In the genomic region with DNA sequence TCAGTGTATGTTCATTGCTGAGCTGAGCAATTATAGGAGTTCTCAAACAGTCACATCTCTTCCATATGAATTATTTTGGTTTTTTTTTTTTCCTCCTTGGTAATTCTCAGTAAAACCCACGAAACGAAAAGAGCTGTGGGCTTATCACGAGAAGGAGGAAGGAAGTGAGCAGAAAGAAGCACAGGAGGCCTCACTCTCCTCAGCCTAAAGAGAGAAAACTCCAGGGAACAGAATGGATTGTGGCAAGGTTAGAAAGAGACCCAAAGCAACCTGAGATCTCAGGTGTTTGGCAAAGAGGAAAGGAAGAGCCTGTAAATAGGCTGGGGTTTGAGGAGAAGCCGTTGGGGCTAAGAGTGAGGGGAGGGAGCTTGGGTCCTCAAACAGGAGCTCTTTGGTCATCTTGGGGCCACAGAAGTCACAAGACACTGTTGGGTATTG, we compare ENCODE assay signal across 1 cellular context.
A peak's percentile ranks its signal among the peaks of the same experiment; 100 is the strongest.
TF ChIP-seq lines count a peak whose summit lies in the region.

No MANE protein-coding gene starts in this region.

TF ChIP-seq in K562, 482 proteins besides CTCF, POLR2A, EP300 and RAD21 (continued from another document and continues in another):
- TF ChIP-seq SAFB2 (IDR thresholded peaks at IDR 0.05; ENCODE audit: borderline replicate concordance, low read depth, low read length, severe bottlenecking) (no peak), STAT5B (CRISPR knock-in tag; IDR thresholded peaks at IDR 0.05) (no peak), GTF2E2 (tag; IDR thresholded peaks at IDR 0.05) (no peak), NFIC (IDR thresholded peaks at IDR 0.05) (no peak), ASH1L (IDR thresholded peaks at IDR 0.05; ENCODE audit: borderline replicate concordance, low read depth, partially characterized antibody) (no peak), CXXC5 (CRISPR knock-in tag; IDR thresholded peaks at IDR 0.05) (0 out of 2 replicates have a peak, but pooled peaks have one; percentile 17), ZNF239 (CRISPR knock-in tag; IDR thresholded peaks at IDR 0.05) (peak; percentile 30; the same call in 1 of the 2 replicates), E2F3 (CRISPR knock-in tag; IDR thresholded peaks at IDR 0.05) (0 out of 2 replicates have a peak, but pooled peaks have one; percentile 45), ELF1 (tag; IDR thresholded peaks at IDR 0.05) (0 out of 2 replicates have a peak, but pooled peaks have one; percentile 27), L3MBTL2 (IDR thresholded peaks at IDR 0.05) (peak; percentile 61), SREBF1 (IDR thresholded peaks at IDR 0.05; ENCODE audit: borderline replicate concordance, low read depth, low read length) (no peak), ERF (CRISPR knock-in tag; IDR thresholded peaks at IDR 0.05) (no peak), RBM15 (IDR thresholded peaks at IDR 0.05; ENCODE audit: insufficient read depth, low read length) (no peak), SPI1 (IDR thresholded peaks at IDR 0.05; ENCODE audit: borderline replicate concordance, low read depth, low read length) (peak; percentile 61; the same call in 1 of the 2 replicates), DMBX1 (CRISPR knock-in tag; IDR thresholded peaks at IDR 0.05; ENCODE audit: borderline replicate concordance) (peak; percentile 80), CBFB (CRISPR knock-in tag; IDR thresholded peaks at IDR 0.05) (no peak), CAMTA2 (CRISPR knock-in tag; conservative IDR thresholded peaks at IDR 0.05) (no peak), HDGF (IDR thresholded peaks at IDR 0.05) (0 out of 2 replicates have a peak, but pooled peaks have one; percentile 20), ZNF316 (IDR thresholded peaks at IDR 0.05) (no peak), GTF2A2 (tag; IDR thresholded peaks at IDR 0.05) (no peak), RHOXF2B (CRISPR knock-in tag; conservative IDR thresholded peaks at IDR 0.05) (no peak), ZFP1 (CRISPR knock-in tag; IDR thresholded peaks at IDR 0.05) (no peak), ZC3H8 (IDR thresholded peaks at IDR 0.05) (no peak), FOXK1 (CRISPR knock-in tag; IDR thresholded peaks at IDR 0.05; ENCODE audit: borderline replicate concordance) (no peak), ZNF253 (CRISPR knock-in tag; conservative IDR thresholded peaks at IDR 0.05) (no peak), ZNF75A (CRISPR knock-in tag; IDR thresholded peaks at IDR 0.05) (0 out of 2 replicates have a peak, but pooled peaks have one; percentile 21), KLF6 (CRISPR knock-in tag; IDR thresholded peaks at IDR 0.05; ENCODE audit: borderline replicate concordance) (peak; percentile 82; the same call in 1 of the 2 replicates), RB1 (IDR thresholded peaks at IDR 0.05; ENCODE audit: low read depth) (no peak), NR2C2 (CRISPR knock-in tag; IDR thresholded peaks at IDR 0.05) (no peak), NR2C2 (tag; IDR thresholded peaks at IDR 0.05) (no peak), POLR2AphosphoS5 (IDR thresholded peaks at IDR 0.05; ENCODE audit: control insufficient read depth, insufficient read depth, low read depth, low read length) (no peak)
- TF ChIP-seq, protein P1, sequence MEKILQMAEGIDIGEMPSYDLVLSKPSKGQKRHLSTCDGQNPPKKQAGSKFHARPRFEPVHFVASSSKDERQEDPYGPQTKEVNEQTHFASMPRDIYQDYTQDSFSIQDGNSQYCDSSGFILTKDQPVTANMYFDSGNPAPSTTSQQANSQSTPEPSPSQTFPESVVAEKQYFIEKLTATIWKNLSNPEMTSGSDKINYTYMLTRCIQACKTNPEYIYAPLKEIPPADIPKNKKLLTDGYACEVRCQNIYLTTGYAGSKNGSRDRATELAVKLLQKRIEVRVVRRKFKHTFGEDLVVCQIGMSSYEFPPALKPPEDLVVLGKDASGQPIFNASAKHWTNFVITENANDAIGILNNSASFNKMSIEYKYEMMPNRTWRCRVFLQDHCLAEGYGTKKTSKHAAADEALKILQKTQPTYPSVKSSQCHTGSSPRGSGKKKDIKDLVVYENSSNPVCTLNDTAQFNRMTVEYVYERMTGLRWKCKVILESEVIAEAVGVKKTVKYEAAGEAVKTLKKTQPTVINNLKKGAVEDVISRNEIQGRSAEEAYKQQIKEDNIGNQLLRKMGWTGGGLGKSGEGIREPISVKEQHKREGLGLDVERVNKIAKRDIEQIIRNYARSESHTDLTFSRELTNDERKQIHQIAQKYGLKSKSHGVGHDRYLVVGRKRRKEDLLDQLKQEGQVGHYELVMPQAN (IDR thresholded peaks at IDR 0.05; ENCODE audit: borderline replicate concordance): no peak
- TF ChIP-seq, protein P2, sequence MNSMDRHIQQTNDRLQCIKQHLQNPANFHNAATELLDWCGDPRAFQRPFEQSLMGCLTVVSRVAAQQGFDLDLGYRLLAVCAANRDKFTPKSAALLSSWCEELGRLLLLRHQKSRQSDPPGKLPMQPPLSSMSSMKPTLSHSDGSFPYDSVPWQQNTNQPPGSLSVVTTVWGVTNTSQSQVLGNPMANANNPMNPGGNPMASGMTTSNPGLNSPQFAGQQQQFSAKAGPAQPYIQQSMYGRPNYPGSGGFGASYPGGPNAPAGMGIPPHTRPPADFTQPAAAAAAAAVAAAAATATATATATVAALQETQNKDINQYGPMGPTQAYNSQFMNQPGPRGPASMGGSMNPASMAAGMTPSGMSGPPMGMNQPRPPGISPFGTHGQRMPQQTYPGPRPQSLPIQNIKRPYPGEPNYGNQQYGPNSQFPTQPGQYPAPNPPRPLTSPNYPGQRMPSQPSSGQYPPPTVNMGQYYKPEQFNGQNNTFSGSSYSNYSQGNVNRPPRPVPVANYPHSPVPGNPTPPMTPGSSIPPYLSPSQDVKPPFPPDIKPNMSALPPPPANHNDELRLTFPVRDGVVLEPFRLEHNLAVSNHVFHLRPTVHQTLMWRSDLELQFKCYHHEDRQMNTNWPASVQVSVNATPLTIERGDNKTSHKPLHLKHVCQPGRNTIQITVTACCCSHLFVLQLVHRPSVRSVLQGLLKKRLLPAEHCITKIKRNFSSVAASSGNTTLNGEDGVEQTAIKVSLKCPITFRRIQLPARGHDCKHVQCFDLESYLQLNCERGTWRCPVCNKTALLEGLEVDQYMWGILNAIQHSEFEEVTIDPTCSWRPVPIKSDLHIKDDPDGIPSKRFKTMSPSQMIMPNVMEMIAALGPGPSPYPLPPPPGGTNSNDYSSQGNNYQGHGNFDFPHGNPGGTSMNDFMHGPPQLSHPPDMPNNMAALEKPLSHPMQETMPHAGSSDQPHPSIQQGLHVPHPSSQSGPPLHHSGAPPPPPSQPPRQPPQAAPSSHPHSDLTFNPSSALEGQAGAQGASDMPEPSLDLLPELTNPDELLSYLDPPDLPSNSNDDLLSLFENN (IDR thresholded peaks at IDR 0.05; ENCODE audit: low read depth in 2 of 2, low read length in 2 of 2): no peak
- TF ChIP-seq, protein P3, sequence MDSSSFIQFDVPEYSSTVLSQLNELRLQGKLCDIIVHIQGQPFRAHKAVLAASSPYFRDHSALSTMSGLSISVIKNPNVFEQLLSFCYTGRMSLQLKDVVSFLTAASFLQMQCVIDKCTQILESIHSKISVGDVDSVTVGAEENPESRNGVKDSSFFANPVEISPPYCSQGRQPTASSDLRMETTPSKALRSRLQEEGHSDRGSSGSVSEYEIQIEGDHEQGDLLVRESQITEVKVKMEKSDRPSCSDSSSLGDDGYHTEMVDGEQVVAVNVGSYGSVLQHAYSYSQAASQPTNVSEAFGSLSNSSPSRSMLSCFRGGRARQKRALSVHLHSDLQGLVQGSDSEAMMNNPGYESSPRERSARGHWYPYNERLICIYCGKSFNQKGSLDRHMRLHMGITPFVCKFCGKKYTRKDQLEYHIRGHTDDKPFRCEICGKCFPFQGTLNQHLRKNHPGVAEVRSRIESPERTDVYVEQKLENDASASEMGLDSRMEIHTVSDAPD (CRISPR knock-in tag; IDR thresholded peaks at IDR 0.05): no peak
- TF ChIP-seq, protein P4, sequence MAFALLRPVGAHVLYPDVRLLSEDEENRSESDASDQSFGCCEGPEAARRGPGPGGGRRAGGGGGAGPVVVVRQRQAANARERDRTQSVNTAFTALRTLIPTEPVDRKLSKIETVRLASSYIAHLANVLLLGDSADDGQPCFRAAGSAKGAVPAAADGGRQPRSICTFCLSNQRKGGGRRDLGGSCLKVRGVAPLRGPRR (CRISPR knock-in tag; IDR thresholded peaks at IDR 0.05): peak; percentile 57; the same call in 1 of the 2 replicates
- TF ChIP-seq, protein P5, sequence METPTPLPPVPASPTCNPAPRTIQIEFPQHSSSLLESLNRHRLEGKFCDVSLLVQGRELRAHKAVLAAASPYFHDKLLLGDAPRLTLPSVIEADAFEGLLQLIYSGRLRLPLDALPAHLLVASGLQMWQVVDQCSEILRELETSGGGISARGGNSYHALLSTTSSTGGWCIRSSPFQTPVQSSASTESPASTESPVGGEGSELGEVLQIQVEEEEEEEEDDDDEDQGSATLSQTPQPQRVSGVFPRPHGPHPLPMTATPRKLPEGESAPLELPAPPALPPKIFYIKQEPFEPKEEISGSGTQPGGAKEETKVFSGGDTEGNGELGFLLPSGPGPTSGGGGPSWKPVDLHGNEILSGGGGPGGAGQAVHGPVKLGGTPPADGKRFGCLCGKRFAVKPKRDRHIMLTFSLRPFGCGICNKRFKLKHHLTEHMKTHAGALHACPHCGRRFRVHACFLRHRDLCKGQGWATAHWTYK (CRISPR knock-in tag; IDR thresholded peaks at IDR 0.05): peak; percentile 80
- TF ChIP-seq, protein P6, sequence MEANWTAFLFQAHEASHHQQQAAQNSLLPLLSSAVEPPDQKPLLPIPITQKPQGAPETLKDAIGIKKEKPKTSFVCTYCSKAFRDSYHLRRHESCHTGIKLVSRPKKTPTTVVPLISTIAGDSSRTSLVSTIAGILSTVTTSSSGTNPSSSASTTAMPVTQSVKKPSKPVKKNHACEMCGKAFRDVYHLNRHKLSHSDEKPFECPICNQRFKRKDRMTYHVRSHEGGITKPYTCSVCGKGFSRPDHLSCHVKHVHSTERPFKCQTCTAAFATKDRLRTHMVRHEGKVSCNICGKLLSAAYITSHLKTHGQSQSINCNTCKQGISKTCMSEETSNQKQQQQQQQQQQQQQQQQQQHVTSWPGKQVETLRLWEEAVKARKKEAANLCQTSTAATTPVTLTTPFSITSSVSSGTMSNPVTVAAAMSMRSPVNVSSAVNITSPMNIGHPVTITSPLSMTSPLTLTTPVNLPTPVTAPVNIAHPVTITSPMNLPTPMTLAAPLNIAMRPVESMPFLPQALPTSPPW (CRISPR knock-in tag; IDR thresholded peaks at IDR 0.05): no peak
- TF ChIP-seq, protein P7, sequence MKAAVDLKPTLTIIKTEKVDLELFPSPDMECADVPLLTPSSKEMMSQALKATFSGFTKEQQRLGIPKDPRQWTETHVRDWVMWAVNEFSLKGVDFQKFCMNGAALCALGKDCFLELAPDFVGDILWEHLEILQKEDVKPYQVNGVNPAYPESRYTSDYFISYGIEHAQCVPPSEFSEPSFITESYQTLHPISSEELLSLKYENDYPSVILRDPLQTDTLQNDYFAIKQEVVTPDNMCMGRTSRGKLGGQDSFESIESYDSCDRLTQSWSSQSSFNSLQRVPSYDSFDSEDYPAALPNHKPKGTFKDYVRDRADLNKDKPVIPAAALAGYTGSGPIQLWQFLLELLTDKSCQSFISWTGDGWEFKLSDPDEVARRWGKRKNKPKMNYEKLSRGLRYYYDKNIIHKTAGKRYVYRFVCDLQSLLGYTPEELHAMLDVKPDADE (conservative IDR thresholded peaks at IDR 0.05; ENCODE audit: control insufficient read depth, low read depth, low read length): no peak
- TF ChIP-seq, protein P8, sequence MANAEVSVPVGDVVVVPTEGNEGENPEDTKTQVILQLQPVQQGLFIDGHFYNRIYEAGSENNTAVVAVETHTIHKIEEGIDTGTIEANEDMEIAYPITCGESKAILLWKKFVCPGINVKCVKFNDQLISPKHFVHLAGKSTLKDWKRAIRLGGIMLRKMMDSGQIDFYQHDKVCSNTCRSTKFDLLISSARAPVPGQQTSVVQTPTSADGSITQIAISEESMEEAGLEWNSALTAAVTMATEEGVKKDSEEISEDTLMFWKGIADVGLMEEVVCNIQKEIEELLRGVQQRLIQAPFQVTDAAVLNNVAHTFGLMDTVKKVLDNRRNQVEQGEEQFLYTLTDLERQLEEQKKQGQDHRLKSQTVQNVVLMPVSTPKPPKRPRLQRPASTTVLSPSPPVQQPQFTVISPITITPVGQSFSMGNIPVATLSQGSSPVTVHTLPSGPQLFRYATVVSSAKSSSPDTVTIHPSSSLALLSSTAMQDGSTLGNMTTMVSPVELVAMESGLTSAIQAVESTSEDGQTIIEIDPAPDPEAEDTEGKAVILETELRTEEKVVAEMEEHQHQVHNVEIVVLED (CRISPR knock-in tag; IDR thresholded peaks at IDR 0.05): no peak
- TF ChIP-seq, protein P9, sequence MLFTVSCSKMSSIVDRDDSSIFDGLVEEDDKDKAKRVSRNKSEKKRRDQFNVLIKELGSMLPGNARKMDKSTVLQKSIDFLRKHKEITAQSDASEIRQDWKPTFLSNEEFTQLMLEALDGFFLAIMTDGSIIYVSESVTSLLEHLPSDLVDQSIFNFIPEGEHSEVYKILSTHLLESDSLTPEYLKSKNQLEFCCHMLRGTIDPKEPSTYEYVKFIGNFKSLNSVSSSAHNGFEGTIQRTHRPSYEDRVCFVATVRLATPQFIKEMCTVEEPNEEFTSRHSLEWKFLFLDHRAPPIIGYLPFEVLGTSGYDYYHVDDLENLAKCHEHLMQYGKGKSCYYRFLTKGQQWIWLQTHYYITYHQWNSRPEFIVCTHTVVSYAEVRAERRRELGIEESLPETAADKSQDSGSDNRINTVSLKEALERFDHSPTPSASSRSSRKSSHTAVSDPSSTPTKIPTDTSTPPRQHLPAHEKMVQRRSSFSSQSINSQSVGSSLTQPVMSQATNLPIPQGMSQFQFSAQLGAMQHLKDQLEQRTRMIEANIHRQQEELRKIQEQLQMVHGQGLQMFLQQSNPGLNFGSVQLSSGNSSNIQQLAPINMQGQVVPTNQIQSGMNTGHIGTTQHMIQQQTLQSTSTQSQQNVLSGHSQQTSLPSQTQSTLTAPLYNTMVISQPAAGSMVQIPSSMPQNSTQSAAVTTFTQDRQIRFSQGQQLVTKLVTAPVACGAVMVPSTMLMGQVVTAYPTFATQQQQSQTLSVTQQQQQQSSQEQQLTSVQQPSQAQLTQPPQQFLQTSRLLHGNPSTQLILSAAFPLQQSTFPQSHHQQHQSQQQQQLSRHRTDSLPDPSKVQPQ (CRISPR knock-in tag; IDR thresholded peaks at IDR 0.05; ENCODE audit: borderline replicate concordance): no peak
- TF ChIP-seq, protein P10, sequence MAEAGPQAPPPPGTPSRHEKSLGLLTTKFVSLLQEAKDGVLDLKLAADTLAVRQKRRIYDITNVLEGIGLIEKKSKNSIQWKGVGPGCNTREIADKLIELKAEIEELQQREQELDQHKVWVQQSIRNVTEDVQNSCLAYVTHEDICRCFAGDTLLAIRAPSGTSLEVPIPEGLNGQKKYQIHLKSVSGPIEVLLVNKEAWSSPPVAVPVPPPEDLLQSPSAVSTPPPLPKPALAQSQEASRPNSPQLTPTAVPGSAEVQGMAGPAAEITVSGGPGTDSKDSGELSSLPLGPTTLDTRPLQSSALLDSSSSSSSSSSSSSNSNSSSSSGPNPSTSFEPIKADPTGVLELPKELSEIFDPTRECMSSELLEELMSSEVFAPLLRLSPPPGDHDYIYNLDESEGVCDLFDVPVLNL (CRISPR knock-in tag; IDR thresholded peaks at IDR 0.05; ENCODE audit: low read depth): no peak
